ENCODE assay signal across 1 cellular context in genomic region chr21:45152265-45152746, GRCh38.
TF ChIP-seq lines count a peak whose summit lies in the region.

No MANE protein-coding gene starts in this region.

TF ChIP-seq in K562, 482 proteins besides CTCF, POLR2A, EP300 and RAD21 (continued from another document and continues in another):
- TF ChIP-seq ZBTB2 (IDR thresholded peaks at IDR 0.05) (0 out of 2 replicates have a peak, but pooled peaks have one; percentile 28), CC2D1A (IDR thresholded peaks at IDR 0.05) (peak; percentile 68; the same call in 1 of the 2 replicates), PML (IDR thresholded peaks at IDR 0.05; ENCODE audit: low read length) (no peak), ETV6 (IDR thresholded peaks at IDR 0.05; ENCODE audit: borderline replicate concordance in 1 of 2, low read depth in 2 of 2, low read length in 1 of 2) (no peak; a peak in 1 of 4 replicates), ETV6 (CRISPR knock-in tag; IDR thresholded peaks at IDR 0.05; ENCODE audit: borderline replicate concordance) (peak; percentile 82; the same call in 1 of the 2 replicates), HNRNPK (IDR thresholded peaks at IDR 0.05; ENCODE audit: low read depth, low read length, poor library complexity, severe bottlenecking) (no peak), TARDBP (IDR thresholded peaks at IDR 0.05) (0 out of 2 replicates have a peak, but pooled peaks have one; percentile 30), GATAD2A (IDR thresholded peaks at IDR 0.05) (peak; percentile 87), NR3C1 (CRISPR knock-in tag; IDR thresholded peaks at IDR 0.05) (no peak), ZNF384 (IDR thresholded peaks at IDR 0.05; ENCODE audit: low read depth, low read length) (no peak), ZNF143 (CRISPR knock-in tag; IDR thresholded peaks at IDR 0.05) (no peak), GTF3C2 (IDR thresholded peaks at IDR 0.05; ENCODE audit: borderline replicate concordance, extremely low read depth, insufficient read length) (no peak), TRIM25 (IDR thresholded peaks at IDR 0.05; ENCODE audit: borderline replicate concordance) (no peak), MED1 (CRISPR knock-in tag; IDR thresholded peaks at IDR 0.05; ENCODE audit: borderline replicate concordance) (no peak), ZNF644 (tag; IDR thresholded peaks at IDR 0.05; ENCODE audit: low read depth) (peak; percentile 69; the same call in 1 of the 2 replicates), MAFF (IDR thresholded peaks at IDR 0.05; ENCODE audit: low read length) (no peak), MAFK (IDR thresholded peaks at IDR 0.05; ENCODE audit: low read length) (peak; percentile 36), GMEB1 (CRISPR knock-in tag; IDR thresholded peaks at IDR 0.05) (peak; percentile 34; the same call in 1 of the 2 replicates), VEZF1 (CRISPR knock-in tag; IDR thresholded peaks at IDR 0.05) (peak; percentile 73), ZNF431 (CRISPR knock-in tag; IDR thresholded peaks at IDR 0.05) (peak; percentile 71), E2F8 (IDR thresholded peaks at IDR 0.05; ENCODE audit: low read depth, partially characterized antibody) (peak; percentile 33), ZBTB11 (CRISPR knock-in tag; IDR thresholded peaks at IDR 0.05) (peak in 1 of 3 experiments; percentile 81; a peak in 2 of 6 replicates), CGGBP1 (CRISPR knock-in tag; IDR thresholded peaks at IDR 0.05) (no peak), ZNF639 (CRISPR knock-in tag; conservative IDR thresholded peaks at IDR 0.05 in 1 of 2, IDR thresholded peaks at IDR 0.05 in 1 of 2) (0 out of 4 replicates have a peak, but pooled peaks of 1 of the 2 experiments have one; percentile 49), HDAC3 (IDR thresholded peaks at IDR 0.05; ENCODE audit: borderline replicate concordance, partially characterized antibody) (no peak), ZNF408 (CRISPR knock-in tag; IDR thresholded peaks at IDR 0.05; ENCODE audit: low read depth) (no peak), ZNF696 (CRISPR knock-in tag; conservative IDR thresholded peaks at IDR 0.05) (no peak), ZNF79 (CRISPR knock-in tag; IDR thresholded peaks at IDR 0.05; ENCODE audit: low read depth) (no peak), IRF2 (CRISPR knock-in tag; IDR thresholded peaks at IDR 0.05) (no peak)
- TF ChIP-seq, protein P1, sequence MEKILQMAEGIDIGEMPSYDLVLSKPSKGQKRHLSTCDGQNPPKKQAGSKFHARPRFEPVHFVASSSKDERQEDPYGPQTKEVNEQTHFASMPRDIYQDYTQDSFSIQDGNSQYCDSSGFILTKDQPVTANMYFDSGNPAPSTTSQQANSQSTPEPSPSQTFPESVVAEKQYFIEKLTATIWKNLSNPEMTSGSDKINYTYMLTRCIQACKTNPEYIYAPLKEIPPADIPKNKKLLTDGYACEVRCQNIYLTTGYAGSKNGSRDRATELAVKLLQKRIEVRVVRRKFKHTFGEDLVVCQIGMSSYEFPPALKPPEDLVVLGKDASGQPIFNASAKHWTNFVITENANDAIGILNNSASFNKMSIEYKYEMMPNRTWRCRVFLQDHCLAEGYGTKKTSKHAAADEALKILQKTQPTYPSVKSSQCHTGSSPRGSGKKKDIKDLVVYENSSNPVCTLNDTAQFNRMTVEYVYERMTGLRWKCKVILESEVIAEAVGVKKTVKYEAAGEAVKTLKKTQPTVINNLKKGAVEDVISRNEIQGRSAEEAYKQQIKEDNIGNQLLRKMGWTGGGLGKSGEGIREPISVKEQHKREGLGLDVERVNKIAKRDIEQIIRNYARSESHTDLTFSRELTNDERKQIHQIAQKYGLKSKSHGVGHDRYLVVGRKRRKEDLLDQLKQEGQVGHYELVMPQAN (IDR thresholded peaks at IDR 0.05; ENCODE audit: borderline replicate concordance): no peak
- TF ChIP-seq, protein P2, sequence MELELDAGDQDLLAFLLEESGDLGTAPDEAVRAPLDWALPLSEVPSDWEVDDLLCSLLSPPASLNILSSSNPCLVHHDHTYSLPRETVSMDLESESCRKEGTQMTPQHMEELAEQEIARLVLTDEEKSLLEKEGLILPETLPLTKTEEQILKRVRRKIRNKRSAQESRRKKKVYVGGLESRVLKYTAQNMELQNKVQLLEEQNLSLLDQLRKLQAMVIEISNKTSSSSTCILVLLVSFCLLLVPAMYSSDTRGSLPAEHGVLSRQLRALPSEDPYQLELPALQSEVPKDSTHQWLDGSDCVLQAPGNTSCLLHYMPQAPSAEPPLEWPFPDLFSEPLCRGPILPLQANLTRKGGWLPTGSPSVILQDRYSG (tag; conservative IDR thresholded peaks at IDR 0.05; ENCODE audit: low read depth): 0 out of 2 replicates have a peak, but pooled peaks have one; percentile 63
- TF ChIP-seq, protein P3, sequence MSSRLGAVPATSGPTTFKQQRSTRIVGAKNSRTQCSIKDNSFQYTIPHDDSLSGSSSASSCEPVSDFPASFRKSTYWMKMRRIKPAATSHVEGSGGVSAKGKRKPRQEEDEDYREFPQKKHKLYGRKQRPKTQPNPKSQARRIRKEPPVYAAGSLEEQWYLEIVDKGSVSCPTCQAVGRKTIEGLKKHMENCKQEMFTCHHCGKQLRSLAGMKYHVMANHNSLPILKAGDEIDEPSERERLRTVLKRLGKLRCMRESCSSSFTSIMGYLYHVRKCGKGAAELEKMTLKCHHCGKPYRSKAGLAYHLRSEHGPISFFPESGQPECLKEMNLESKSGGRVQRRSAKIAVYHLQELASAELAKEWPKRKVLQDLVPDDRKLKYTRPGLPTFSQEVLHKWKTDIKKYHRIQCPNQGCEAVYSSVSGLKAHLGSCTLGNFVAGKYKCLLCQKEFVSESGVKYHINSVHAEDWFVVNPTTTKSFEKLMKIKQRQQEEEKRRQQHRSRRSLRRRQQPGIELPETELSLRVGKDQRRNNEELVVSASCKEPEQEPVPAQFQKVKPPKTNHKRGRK (tag; IDR thresholded peaks at IDR 0.05): no peak
